1 cellular context compared by ENCODE assay signal in genomic region chr7:157011333-157012112, GRCh38.
A peak's percentile ranks its signal among the peaks of the same experiment; 100 is the strongest.
TF ChIP-seq lines count a peak whose summit lies in the region.

No MANE protein-coding gene starts in this region.

TF ChIP-seq in GM12878, 131 proteins besides CTCF, POLR2A, EP300 and RAD21 (continued from another document):
- TF ChIP-seq USF1 (IDR thresholded peaks at IDR 0.05; ENCODE audit: borderline replicate concordance, extremely low read length, insufficient read depth, low read depth, low read length) (peak; percentile 22), E2F4 (IDR thresholded peaks at IDR 0.05; ENCODE audit: low read depth, low read length) (no peak), BMI1 (IDR thresholded peaks at IDR 0.05; ENCODE audit: borderline replicate concordance) (no peak), BHLHE40 (IDR thresholded peaks at IDR 0.05; ENCODE audit: borderline replicate concordance in 1 of 2, low read depth in 2 of 2, low read length in 1 of 2) (peak; percentile 27 to 85; a peak in 2 of 4 replicates), RELA (IDR thresholded peaks at IDR 0.05; ENCODE audit: borderline replicate concordance, partially characterized antibody) (no peak), BCLAF1 (IDR thresholded peaks at IDR 0.05) (no peak), ZBED1 (IDR thresholded peaks at IDR 0.05; ENCODE audit: borderline replicate concordance) (no peak), ZBTB4 (CRISPR knock-in tag; IDR thresholded peaks at IDR 0.05) (no peak), CEBPB (IDR thresholded peaks at IDR 0.05; ENCODE audit: borderline replicate concordance in 1 of 2, low read depth in 2 of 2, low read length in 2 of 2) (no peak), TCF3 (IDR thresholded peaks at IDR 0.05; ENCODE audit: borderline replicate concordance, insufficient read depth, low read depth, low read length) (no peak), MEF2B (IDR thresholded peaks at IDR 0.05; ENCODE audit: partially characterized antibody, poor library complexity, severe bottlenecking) (peak; percentile 12), EGR1 (IDR thresholded peaks at IDR 0.05; ENCODE audit: borderline replicate concordance in 1 of 2, low read depth in 2 of 2, low read length in 2 of 2) (peak in 1 of 2 experiments; percentile 68; a peak in 1 of 3 replicates)
